Comparison of ENCODE assay signal across 10 cellular contexts in the genomic region with DNA sequence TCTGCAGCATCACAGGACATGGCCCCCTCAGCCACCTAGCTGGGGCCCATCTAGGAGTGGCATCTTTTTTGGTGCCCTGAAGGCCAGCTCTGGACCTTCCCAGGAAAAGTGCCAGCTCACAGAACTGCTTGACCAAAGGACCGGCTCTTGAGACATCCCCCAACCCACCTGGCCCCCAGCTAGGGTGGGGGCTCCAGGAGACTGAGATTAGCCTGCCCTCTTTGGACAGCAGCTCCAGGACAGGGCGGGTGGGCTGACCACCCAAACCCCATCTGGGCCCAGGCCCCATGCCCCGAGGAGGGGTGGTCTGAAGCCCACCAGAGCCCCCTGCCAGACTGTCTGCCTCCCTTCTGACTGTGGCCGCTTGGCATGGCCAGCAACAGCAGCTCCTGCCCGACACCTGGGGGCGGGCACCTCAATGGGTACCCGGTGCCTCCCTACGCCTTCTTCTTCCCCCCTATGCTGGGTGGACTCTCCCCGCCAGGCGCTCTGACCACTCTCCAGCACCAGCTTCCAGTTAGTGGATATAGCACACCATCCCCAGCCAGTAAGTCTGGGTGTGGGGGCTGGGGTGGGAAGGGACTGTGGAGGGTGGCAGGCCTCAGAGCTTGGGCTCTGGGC. TPM values are rescaled to one million over a fixed set of nuclear protein-coding genes. Genes with fewer than 3 reads are reported as not detected.
DNase-seq lines count a peak whose midpoint lies in the region; ATAC-seq, FAIRE-seq and TF ChIP-seq lines count a peak whose summit lies in the region.
"Had no signal": no experiment of that assay in that cellular context is flagged by ENCODE, and none has a peak within 500 bp of the region (broad histone marks: within the 10 kb centered on the region; RNA-seq: fewer than 3 reads in every experiment).

No MANE protein-coding gene starts in this region.

- no peak overlapping the region for H3K4me3 ChIP-seq in GM12878
- H3K4me3 ChIP-seq in muscle layer of colon (ENCODE audit: low read depth in 1 of 2, low read length in 2 of 2): peak overlapping the region; percentile 8 to 46
- no peak overlapping the region for H3K4me3 ChIP-seq in transverse colon

- no peaks in the 10 kb centered on the region for H4K20me1 ChIP-seq in GM12878 (ENCODE audit: control insufficient read depth, insufficient read depth)

- POLR2A ChIA-PET in GM12878 (lab: Charles Lee): interaction anchor here (1.3 kb wide), 1 partner anchor 11 kb away, joined by 5 read pairs; no protein-coding TSS in a partner anchor

- no peak for TF ChIP-seq POLR2A in GM12878 (IDR thresholded peaks at IDR 0.05; ENCODE audit: low read depth, low read length)
- no peak for TF ChIP-seq POLR2A in transverse colon (IDR thresholded peaks at IDR 0.05)

- in situ Hi-C loops in GM12878 (cut with MboI): no loop called here
- in situ Hi-C loops in transverse colon (cut with MboI; ENCODE audit: low pct_ligation_motif_present in 1 of 4, low pct_unique_long_range_greater_than_20kb in 1 of 4, low sequenced_read_pairs in 3 of 4): no loop called here

- H3K27me3 ChIP-seq in GM12878 (replicated peaks in 1 of 2; ENCODE audit: control insufficient read depth in 2 of 2, insufficient read depth in 2 of 2, low read length in 1 of 2): no peaks in the 10 kb centered on the region
- no peaks in the 10 kb centered on the region for H3K27me3 ChIP-seq in muscle layer of colon (ENCODE audit: control insufficient read depth in 1 of 2, insufficient read depth in 2 of 2, low read length in 2 of 2)
- no peaks in the 10 kb centered on the region for H3K27me3 ChIP-seq in transverse colon

- no peak for FAIRE-seq in GM12878 (lab: Jason Lieb, UNC)

- peaks cover 19 to 24% of the 10 kb centered on the region in 2 experiments; a peak in 3 of 4 replicates for H3K36me3 ChIP-seq in GM12878 (ENCODE audit: control insufficient read depth in 2 of 2, insufficient read depth in 2 of 2, low read length in 1 of 2)
- no peaks in the 10 kb centered on the region for H3K36me3 ChIP-seq in muscle layer of colon (ENCODE audit: insufficient read depth, low read length)
- no peaks in the 10 kb centered on the region for H3K36me3 ChIP-seq in transverse colon

- H3K9me3 Mint-ChIP-seq in activated T-cell treated with anti-CD3 and anti-CD28 coated beads, Interleukin-2, amount 50 U/mL, for 4 hours: no peaks in the 10 kb centered on the region

- H3K9me3 ChIP-seq in GM12878 (replicated peaks; ENCODE audit: control insufficient read depth, insufficient read depth, low read length): no peaks in the 10 kb centered on the region
- H3K9me3 ChIP-seq in muscle layer of colon (ENCODE audit: low read length): no peaks in the 10 kb centered on the region
- no peaks in the 10 kb centered on the region for H3K9me3 ChIP-seq in transverse colon

- peaks cover 85% of the 10 kb centered on the region for H3K79me2 ChIP-seq in GM12878 (ENCODE audit: control insufficient read depth, insufficient read depth, low read length)

- H3K27me3 Mint-ChIP-seq in activated T-cell treated with anti-CD3 and anti-CD28 coated beads, Interleukin-2, amount 50 U/mL, for 4 hours (ENCODE audit: low read depth): no peaks in the 10 kb centered on the region

- no TSS peak for BruUV-seq in GM12878 (replicated peaks; lab: Mats Ljungman, UMichigan)

- TF ChIP-seq EP300 in GM12878 (IDR thresholded peaks at IDR 0.05; ENCODE audit: borderline replicate concordance in 1 of 2, control insufficient read depth in 1 of 2, low read depth in 2 of 2, low read length in 2 of 2): no peak
- no peak for TF ChIP-seq EP300 in transverse colon (IDR thresholded peaks at IDR 0.05; ENCODE audit: low read depth)

- H3K4me1 Mint-ChIP-seq in activated T-cell treated with anti-CD3 and anti-CD28 coated beads, Interleukin-2, amount 50 U/mL, for 4 hours (ENCODE audit: low read depth): peaks cover 83% of the 10 kb centered on the region

- H3K27ac ChIP-seq in GM12878 (ENCODE audit: control insufficient read depth, insufficient read depth) (peak overlapping the region; percentile 54; the same call in 1 of the 2 replicates), muscle layer of colon (ENCODE audit: low read depth, low read length) (peak overlapping the region; percentile 90), transverse colon (peak overlapping the region; percentile 75 to 96 (median 84))

- no peak for TF ChIP-seq CTCF in GM12878 (IDR thresholded peaks at IDR 0.05 in 2 of 3, conservative IDR thresholded peaks at IDR 0.05 in 1 of 3; ENCODE audit: control insufficient read depth in 2 of 3, extremely low read depth in 1 of 3, insufficient read depth in 1 of 3, low read depth in 3 of 3, low read length in 3 of 3)
- TF ChIP-seq CTCF in transverse colon (IDR thresholded peaks at IDR 0.05): no peak

- no peak overlapping the region for H2AFZ ChIP-seq in GM12878 (ENCODE audit: control insufficient read depth, low read depth, low read length)

- no peak for TF ChIP-seq RAD21 in GM12878 (IDR thresholded peaks at IDR 0.05; ENCODE audit: insufficient read depth, low read depth, low read length)

- CTCF ChIA-PET in GM12878 (lab: Yijun Ruan, JAX): interaction anchor here (1.1 kb wide), 1 partner anchor 245 kb away, joined by 3 read pairs; no protein-coding TSS in a partner anchor

- peak overlapping the region; percentile 20 for H3K4me3 Mint-ChIP-seq in activated T-cell treated with anti-CD3 and anti-CD28 coated beads, Interleukin-2, amount 50 U/mL, for 4 hours

- no peak for ATAC-seq in activated T-cell treated with anti-CD3 and anti-CD28 coated beads, Interleukin-2, amount 50 U/mL, for 4 hours
- no peak for ATAC-seq in GM12878
- no peak for ATAC-seq in GM19467 (IDR thresholded peaks at IDR 0.05; ENCODE audit: unreplicated experiment)

- H3K36me3 Mint-ChIP-seq in activated T-cell treated with anti-CD3 and anti-CD28 coated beads, Interleukin-2, amount 50 U/mL, for 4 hours (ENCODE audit: insufficient read depth): peaks cover 23% of the 10 kb centered on the region

- no peak overlapping the region for H3K4me2 ChIP-seq in GM12878 (ENCODE audit: control insufficient read depth, insufficient read depth)

- intact Hi-C loops in GM12878 (cut with micrococcal nuclease; ENCODE audit: unreplicated experiment) (loop anchor here (1.0 kb wide), 1 partner anchor 10 kb away; no protein-coding TSS in a partner anchor), transverse colon (cut with DNase I; ENCODE audit: low total_unique reads) (no loop called here)

- no peak for DNase-seq in activated T-cell treated with anti-CD3 and anti-CD28 coated beads, Interleukin-2, amount 50 U/mL, for 4 hours
- DNase-seq in activated T-cell treated with anti-CD3 and anti-CD28 coated beads, Interleukin-2, amount 50 U/mL, for 1 hour: no peak
- DNase-seq in GM12878 (ENCODE audit: low read depth, low spot score) (no peak), transverse colon (no peak), A172 (ENCODE audit: low spot score) (no peak), HCEC 1CT (no peak)
- DNase-seq: effector CD4-positive, alpha-beta T cell had no signal

- H3K9ac ChIP-seq in GM12878 (ENCODE audit: control insufficient read depth, insufficient read depth, low read length) (no peak overlapping the region), muscle layer of colon (ENCODE audit: low read length) (no peak overlapping the region)

- WGBS in GM12878 (ENCODE audit: insufficient coverage, insufficient replicate concordance, low lambda C conversion rate, missing lambda C conversion rate): 93% methylated on average over 9 of the region's 10 CpGs
- WGBS in transverse colon (ENCODE audit: low coverage in 1 of 2), 2 donors: 93% methylated on average over 10 of the region's 10 CpGs; no CpG with 5 or more reads in 1 of the 2 donors

- SMC1A ChIA-PET in GM12878 (lab: Charles Lee; ENCODE audit: uncharacterized antibody, unreplicated experiment): interaction anchor here (1.4 kb wide), 1 partner anchor 26 kb away, joined by 4 read pairs; no protein-coding TSS in a partner anchor

- RAD21 ChIA-PET in GM12878 (lab: Charles Lee; ENCODE audit: unreplicated experiment): interaction anchor here (0.5 to 1.5 kb wide), 4 partner anchors 20 to 287 kb away, joined by 3 to 5 read pairs (median 3); no protein-coding TSS in a partner anchor

- peaks cover 34% of the 10 kb centered on the region for H3K4me1 ChIP-seq in GM12878 (ENCODE audit: control insufficient read depth, insufficient read depth, low read length)
- H3K4me1 ChIP-seq in muscle layer of colon (ENCODE audit: insufficient read depth, low read length): peaks cover 91% of the 10 kb centered on the region
- H3K4me1 ChIP-seq in transverse colon: peaks cover 79 to 99% (median 90%) of the 10 kb centered on the region in 4 donors

RNA-seq across cellular contexts. Expression of a gene that starts 22.0 kb away (rescaled TPM):
- total RNA-seq in activated T-cell treated with anti-CD3 and anti-CD28 coated beads, Interleukin-2, amount 50 U/mL, for 4 hours: 10 to 100 TPM; 46.5 to 61.9 (median 48.7) TPM
- 30.5 and 34.4 TPM in 2 replicates for total RNA-seq in GM12878 (2013; cell fraction: nucleolus; rRNA removed)
- 15.5 and 17.3 TPM in 2 replicates for total RNA-seq in GM12878 (2014; rRNA removed)
- 7.7 and 9.7 TPM in 2 replicates for total RNA-seq in GM12878 (2014; rRNA removed; fragmentation: Illumina TruSeq; extraction: Trizol)
- total RNA-seq in GM12878 (2021): 33.6 and 34.8 TPM in 2 replicates
- polyA plus RNA-seq in GM12878 (2011; ENCODE audit: low read depth): 12.0 TPM
- polyA plus RNA-seq in GM12878 (2011; rRNA removed): 3.1 and 7.8 TPM in 2 replicates
- 10.0 and 13.4 TPM in 2 replicates for polyA plus RNA-seq in GM12878 (2011; cell fraction: cytosol; rRNA removed)
- polyA plus RNA-seq in GM12878 (2011; cell fraction: nucleus; rRNA removed): 29.2 and 38.2 TPM in 2 replicates
- polyA plus RNA-seq in GM12878 (2012): 23.0 and 26.5 TPM in 2 replicates
- 8.0 and 23.8 TPM in 2 replicates for polyA plus RNA-seq in GM12878 (2014; fragmentation: Illumina TruSeq; extraction: Trizol)
- under 1 TPM; 0.13 to 0.16 TPM for polyA plus RNA-seq in GM12878 (2014; fragmentation: Nextera tagmentation; extraction: Ambion mirVana)
- polyA plus RNA-seq in GM12878 (2014; rRNA removed): 14.3 and 20.2 TPM in 2 replicates
- 10 to 100 TPM; 12.9 to 15.4 TPM for polyA plus RNA-seq in GM12878 (2016; fragmentation: Nextera tagmentation; extraction: Ambion mirVana)
- 8.7 and 13.7 TPM in 2 replicates for polyA minus RNA-seq in GM12878 (2011; rRNA and poly(A)+ RNA removed)
- polyA minus RNA-seq in GM12878 (2011; cell fraction: cytosol; rRNA and poly(A)+ RNA removed): 15.1 and 20.3 TPM in 2 replicates
- polyA minus RNA-seq in GM12878 (2011; cell fraction: nucleus; rRNA and poly(A)+ RNA removed): 9.7 and 15.5 TPM in 2 replicates
- 100 to 1,000 TPM in 1 of 4 donors, 10 to 100 TPM in 3; 23.5 to 110 (median 49.1) TPM for total RNA-seq in transverse colon
- total RNA-seq in A172 (2014; rRNA removed; shearing (Covaris generic)): 13.7 and 33.2 TPM in 2 replicates

RNA-seq across cellular contexts. Expression of a gene that starts 33.6 kb away (rescaled TPM):
- total RNA-seq in activated T-cell treated with anti-CD3 and anti-CD28 coated beads, Interleukin-2, amount 50 U/mL, for 4 hours: not detected
- total RNA-seq in GM12878 (2013; cell fraction: nucleolus; rRNA removed): not detected in 2 replicates
- total RNA-seq in GM12878 (2014; rRNA removed): not detected in 2 replicates
- total RNA-seq in GM12878 (2014; rRNA removed; fragmentation: Illumina TruSeq; extraction: Trizol): not detected in 2 replicates
- total RNA-seq in GM12878 (2021): not detected in 2 replicates
- polyA plus RNA-seq in GM12878 (2011; ENCODE audit: low read depth): not detected
- polyA plus RNA-seq in GM12878 (2011; rRNA removed): not detected in 2 replicates
- polyA plus RNA-seq in GM12878 (2011; cell fraction: cytosol; rRNA removed): not detected in 2 replicates
- not detected in 2 replicates for polyA plus RNA-seq in GM12878 (2011; cell fraction: nucleus; rRNA removed)
- polyA plus RNA-seq in GM12878 (2012): not detected in 2 replicates
- polyA plus RNA-seq in GM12878 (2014; fragmentation: Illumina TruSeq; extraction: Trizol): not detected in 2 replicates
- not detected for polyA plus RNA-seq in GM12878 (2014; fragmentation: Nextera tagmentation; extraction: Ambion mirVana)
- not detected in 2 replicates for polyA plus RNA-seq in GM12878 (2014; rRNA removed)
- polyA plus RNA-seq in GM12878 (2016; fragmentation: Nextera tagmentation; extraction: Ambion mirVana): 1 to 10 TPM in 1 of 2 experiments, not detected in 1; 1.6 TPM
- not detected in 2 replicates for polyA minus RNA-seq in GM12878 (2011; rRNA and poly(A)+ RNA removed)
- not detected in 2 replicates for polyA minus RNA-seq in GM12878 (2011; cell fraction: cytosol; rRNA and poly(A)+ RNA removed)
- not detected in 2 replicates for polyA minus RNA-seq in GM12878 (2011; cell fraction: nucleus; rRNA and poly(A)+ RNA removed)
- total RNA-seq in transverse colon: not detected
- total RNA-seq in A172 (2014; rRNA removed; shearing (Covaris generic)): not detected in 2 replicates
- total RNA-seq: urinary bladder had no signal

RNA-seq across cellular contexts. Expression of a gene that starts 43.3 kb away (rescaled TPM):
- 10 to 100 TPM; 67.3 to 94.0 (median 83.6) TPM for total RNA-seq in activated T-cell treated with anti-CD3 and anti-CD28 coated beads, Interleukin-2, amount 50 U/mL, for 4 hours
- total RNA-seq in GM12878 (2013; cell fraction: nucleolus; rRNA removed): 25.9 and 32.3 TPM in 2 replicates
- 39.0 and 43.8 TPM in 2 replicates for total RNA-seq in GM12878 (2014; rRNA removed)
- total RNA-seq in GM12878 (2014; rRNA removed; fragmentation: Illumina TruSeq; extraction: Trizol): 46.8 and 53.0 TPM in 2 replicates
- total RNA-seq in GM12878 (2021): 47.7 and 52.0 TPM in 2 replicates
- 20.0 TPM for polyA plus RNA-seq in GM12878 (2011; ENCODE audit: low read depth)
- 43.1 and 48.5 TPM in 2 replicates for polyA plus RNA-seq in GM12878 (2011; rRNA removed)
- polyA plus RNA-seq in GM12878 (2011; cell fraction: cytosol; rRNA removed): 18.9 and 20.1 TPM in 2 replicates
- polyA plus RNA-seq in GM12878 (2011; cell fraction: nucleus; rRNA removed): 18.7 and 26.9 TPM in 2 replicates
- 18.9 and 19.5 TPM in 2 replicates for polyA plus RNA-seq in GM12878 (2012)
- polyA plus RNA-seq in GM12878 (2014; fragmentation: Illumina TruSeq; extraction: Trizol): 54.4 and 59.6 TPM in 2 replicates
- polyA plus RNA-seq in GM12878 (2014; fragmentation: Nextera tagmentation; extraction: Ambion mirVana): 10 to 100 TPM; 13.3 to 18.6 TPM
- polyA plus RNA-seq in GM12878 (2014; rRNA removed): 25.9 and 26.3 TPM in 2 replicates
- 10 to 100 TPM; 59.3 to 60.9 TPM for polyA plus RNA-seq in GM12878 (2016; fragmentation: Nextera tagmentation; extraction: Ambion mirVana)
- polyA minus RNA-seq in GM12878 (2011; rRNA and poly(A)+ RNA removed): 15.8 and 24.1 TPM in 2 replicates
- 9.6 and 10.5 TPM in 2 replicates for polyA minus RNA-seq in GM12878 (2011; cell fraction: cytosol; rRNA and poly(A)+ RNA removed)
- 12.3 and 28.6 TPM in 2 replicates for polyA minus RNA-seq in GM12878 (2011; cell fraction: nucleus; rRNA and poly(A)+ RNA removed)
- 1 to 10 TPM in 3 of 4 donors, not detected in 1; 1.6 to 3.2 (median 2.4) TPM for total RNA-seq in transverse colon
- 85.1 and 87.9 TPM in 2 replicates for total RNA-seq in A172 (2014; rRNA removed; shearing (Covaris generic))

Comparison
In these comparisons a context has a peak if more than half of its experiments do, and no peak if none do; other contexts are left out.
1. H3K4me3 ChIP-seq: peak in muscle layer of colon (2 of 2); none in GM12878 (single experiment) and transverse colon (0 of 4).
2. RNA of a gene that starts 43.3 kb away (total RNA-seq): 85.1 to 87.9 TPM in A172, 67.3 to 94.0 TPM in activated T-cell treated with anti-CD3 and anti-CD28 coated beads, Interleukin-2, amount 50 U/mL, for 4 hours and 25.9 to 53.0 TPM in GM12878; 1.6 to 3.2 TPM in transverse colon; every median in the first group is over 4 times any median in the second.
3. Peak in every context shown above with its lines, with median percentiles within 50 percentile points of each other: H3K27ac ChIP-seq.